Comparison of ENCODE assay signal across 8 cellular contexts in genomic region chr4:141636771-141637460, GRCh38. TPM values are rescaled to one million over a fixed set of nuclear protein-coding genes. Genes with fewer than 3 reads are reported as not detected.
DNase-seq lines count a peak whose midpoint lies in the region; ATAC-seq and TF ChIP-seq lines count a peak whose summit lies in the region.

No MANE protein-coding gene starts in this region.

- H3K36me3 ChIP-seq in mucosa of rectum (ENCODE audit: control insufficient read depth in 2 of 2, insufficient read depth in 2 of 2, low read length in 2 of 2) = no peaks in the 10 kb centered on the region

- peak; percentile 45 for ATAC-seq in GM21381 (IDR thresholded peaks at IDR 0.05; ENCODE audit: unreplicated experiment)
- ATAC-seq in HG03558 (IDR thresholded peaks at IDR 0.05; ENCODE audit: extremely low read depth, unreplicated experiment) = peak; percentile 31
- peak; percentile 69 for ATAC-seq in WTC11

- H3K4me1 Mint-ChIP-seq in WTC11 (peaks cover 52% of the 10 kb centered on the region), type B pancreatic cell (ENCODE audit: unreplicated experiment) (no peaks in the 10 kb centered on the region)

- H3K27me3 Mint-ChIP-seq in WTC11 (ENCODE audit: low read depth) (peaks cover 21% of the 10 kb centered on the region), type B pancreatic cell (peaks cover 66% of the 10 kb centered on the region)

- H3K4me3 ChIP-seq in GM08714 (ENCODE audit: low read length) (peak overlapping the region; percentile 77), mucosa of rectum (ENCODE audit: low read length in 2 of 2) (peak overlapping the region; percentile 68 to 91)

- H3K36me3 Mint-ChIP-seq in WTC11 = no peaks in the 10 kb centered on the region
- H3K36me3 Mint-ChIP-seq in type B pancreatic cell = no peaks in the 10 kb centered on the region

- H3K27me3 ChIP-seq in mucosa of rectum (ENCODE audit: control insufficient read depth in 2 of 2, insufficient read depth in 2 of 2, low read length in 2 of 2) = no peaks in the 10 kb centered on the region

- no peaks in the 10 kb centered on the region for H3K9me3 Mint-ChIP-seq in WTC11
- no peaks in the 10 kb centered on the region for H3K9me3 Mint-ChIP-seq in type B pancreatic cell

- POLR2A ChIA-PET in WTC11 (lab: Charles Lee) = no interaction called here

- H3K4me1 ChIP-seq in mucosa of rectum (ENCODE audit: control insufficient read depth in 2 of 2, insufficient read depth in 2 of 2, low read length in 2 of 2) = peaks cover 0 to 4% of the 10 kb centered on the region in 2 donors

- H3K27ac Mint-ChIP-seq in WTC11 = no peak overlapping the region
- H3K27ac Mint-ChIP-seq in type B pancreatic cell = peak overlapping the region; percentile 74

- TF ChIP-seq CTCF in WTC11 (IDR thresholded peaks at IDR 0.05) = no peak
- no peak for TF ChIP-seq CTCF in type B pancreatic cell (conservative IDR thresholded peaks at IDR 0.05)

- CTCF ChIA-PET in WTC11 (lab: Charles Lee) = interaction anchor here (2.0 kb wide), 1 partner anchor 17 kb away, joined by 9 read pairs; no protein-coding TSS in a partner anchor

- peak overlapping the region; percentile 68 to 76 for H3K9ac ChIP-seq in mucosa of rectum (ENCODE audit: low read depth in 1 of 2, low read length in 2 of 2)

- H3K4me3 Mint-ChIP-seq in WTC11 = peak overlapping the region; percentile 85
- H3K4me3 Mint-ChIP-seq in type B pancreatic cell = peak overlapping the region; percentile 95

- DNase-seq in WTC11 (ENCODE audit: low spot score) (peak; percentile 50), epidermal melanocyte (ENCODE audit: insufficient read length, low spot score) (peak; percentile 47), type B pancreatic cell (ENCODE audit: extremely low spot score, unreplicated experiment) (no peak), putamen (ENCODE audit: low spot score) (no peak)

- H3K27ac ChIP-seq in mucosa of rectum (ENCODE audit: low read depth in 2 of 2, low read length in 2 of 2) = peak overlapping the region; percentile 80 to 83

- no peaks in the 10 kb centered on the region for H3K9me3 ChIP-seq in mucosa of rectum (ENCODE audit: control insufficient read depth in 2 of 2, low read length in 2 of 2)

TF ChIP-seq in WTC11, 78 proteins besides CTCF, POLR2A, EP300 and RAD21:
- TF ChIP-seq ZNF219 (CRISPR knock-in tag; IDR thresholded peaks at IDR 0.05; ENCODE audit: borderline replicate concordance) (no peak), ZNF423 (CRISPR knock-in tag; IDR thresholded peaks at IDR 0.05) (peak; percentile 81)
TF ChIP-seq in WTC11: peak in this region for 1.

RNA-seq across cellular contexts. Expression of gene IL15, which starts 0.5 kb away (rescaled TPM):
- total RNA-seq in WTC11 (2021) (1.3 to 2.6 TPM (median 2.0 TPM) in 3 replicates), type B pancreatic cell (ENCODE audit: low replicate concordance) (0.77 and 0.79 TPM in 2 replicates)

Comparison
In these comparisons a context has a peak if more than half of its experiments do, and no peak if none do; other contexts are left out.
1. DNase-seq: peak in WTC11 (single experiment) and epidermal melanocyte (single experiment); none in type B pancreatic cell (single experiment) and putamen (single experiment).
2. Peak in every context shown above with its lines, with median percentiles within 50 percentile points of each other: ATAC-seq.